Comparison of ENCODE assay signal across 1 cellular context in genomic region chr7:17651296-17651695, GRCh38.
TF ChIP-seq lines count a peak whose summit lies in the region.

No MANE protein-coding gene starts in this region.

TF ChIP-seq in A549, 52 proteins besides CTCF, POLR2A, EP300 and RAD21 (continued from another document):
- TF ChIP-seq FOXS1 (CRISPR knock-in tag; IDR thresholded peaks at IDR 0.05) (no peak), ZNF302 (CRISPR knock-in tag; IDR thresholded peaks at IDR 0.05) (no peak), ZSCAN20 (CRISPR knock-in tag; IDR thresholded peaks at IDR 0.05) (no peak), RFX5 (IDR thresholded peaks at IDR 0.05) (no peak), HOXB5 (CRISPR knock-in tag; IDR thresholded peaks at IDR 0.05) (no peak), RARB (CRISPR knock-in tag; IDR thresholded peaks at IDR 0.05) (no peak), HEYL (CRISPR knock-in tag; IDR thresholded peaks at IDR 0.05) (no peak), E2F6 (IDR thresholded peaks at IDR 0.05; ENCODE audit: borderline replicate concordance, low read depth) (no peak), PBX3 (IDR thresholded peaks at IDR 0.05) (no peak), ZFP36 (IDR thresholded peaks at IDR 0.05; ENCODE audit: borderline replicate concordance, partially characterized antibody) (no peak), HMGXB4 (CRISPR knock-in tag; IDR thresholded peaks at IDR 0.05; ENCODE audit: borderline replicate concordance) (no peak), FOSB (CRISPR knock-in tag; IDR thresholded peaks at IDR 0.05) (no peak), EHF (CRISPR knock-in tag; IDR thresholded peaks at IDR 0.05) (no peak)
